In genomic region chr2:154093856-154094255, GRCh38 we compare ENCODE assay signal across 22 cellular contexts.
"Had no signal": no experiment of that assay in that cellular context is flagged by ENCODE, and none has a peak within 500 bp of the region (broad histone marks: within the 10 kb centered on the region; RNA-seq: fewer than 3 reads in every experiment).

No MANE protein-coding gene starts in this region.

- H3K4me1 Mint-ChIP-seq: endodermal cell had no signal

- H3K27ac Mint-ChIP-seq: dendritic cell treated with granulocyte-macrophage colony-stimulating factor and Interleukin-4, amounts not matched to agents 40 ng/mL and 50 ng/mL, for 4 days; effector memory CD8-positive, alpha-beta T cell; endodermal cell had no signal

- H3K27me3 Mint-ChIP-seq: dendritic cell treated with granulocyte-macrophage colony-stimulating factor and Interleukin-4, amounts not matched to agents 40 ng/mL and 50 ng/mL, for 4 days; effector memory CD8-positive, alpha-beta T cell had no signal

- DNase-seq: colonic mucosa; cortex of kidney; dermis blood vessel endothelial cell; dorsolateral prefrontal cortex; effector CD4-positive, alpha-beta T cell; effector CD8-positive, alpha-beta T cell; effector memory CD4-positive, alpha-beta T cell; effector memory CD8-positive, alpha-beta T cell; endodermal cell; erythroblast; esophagus squamous epithelium; foreskin fibroblast; foreskin keratinocyte; foreskin melanocyte; gastrocnemius medialis; glutamatergic neuron; head of caudate nucleus; heart left ventricle; heart right ventricle had no signal

- H3K4me3 Mint-ChIP-seq: dendritic cell treated with granulocyte-macrophage colony-stimulating factor and Interleukin-4, amounts not matched to agents 40 ng/mL and 50 ng/mL, for 4 days; effector memory CD8-positive, alpha-beta T cell; endodermal cell had no signal

- H3K9me3 Mint-ChIP-seq: endodermal cell had no signal

- ATAC-seq: effector memory CD8-positive, alpha-beta T cell; esophagus mucosa; foreskin keratinocyte; gastrocnemius medialis; gastroesophageal sphincter; heart left ventricle; heart right ventricle had no signal
